1 cellular context compared by ENCODE assay signal in genomic region chr19:12956446-12957388, GRCh38.
TF ChIP-seq lines count a peak whose summit lies in the region.

TSS of gene GADD45GIP1 (minus strand) at chr19:12957223. CDS start at chr19:12957212, 11 bp downstream.

TF ChIP-seq in K562, 482 proteins besides CTCF, POLR2A, EP300 and RAD21 (continued from another document and continues in another):
- TF ChIP-seq HMGXB4 (CRISPR knock-in tag; IDR thresholded peaks at IDR 0.05): no peak; the same call in 1 of the 2 replicates
- peak; percentile 72 for TF ChIP-seq NFE2 (IDR thresholded peaks at IDR 0.05; ENCODE audit: low read depth)
- TF ChIP-seq TCF3 (CRISPR knock-in tag; IDR thresholded peaks at IDR 0.05): peak; percentile 10; the same call in 1 of the 2 replicates
- no peak for TF ChIP-seq SRF (CRISPR knock-in tag; IDR thresholded peaks at IDR 0.05)
- no peak for TF ChIP-seq SRSF3 (IDR thresholded peaks at IDR 0.05; ENCODE audit: insufficient read depth, low read length)
- no peak for TF ChIP-seq RBM14 (IDR thresholded peaks at IDR 0.05; ENCODE audit: borderline replicate concordance, insufficient read depth, low read depth, low read length)
- peak; percentile 92 for TF ChIP-seq TBP (optimal IDR thresholded peaks at IDR 0.05; ENCODE audit: low read depth, low read length)
- no peak for TF ChIP-seq PRMT5 (CRISPR knock-in tag; IDR thresholded peaks at IDR 0.05)
- TF ChIP-seq STAT5B (CRISPR knock-in tag; IDR thresholded peaks at IDR 0.05): no peak
- TF ChIP-seq ZNF707 (CRISPR knock-in tag; conservative IDR thresholded peaks at IDR 0.05): no peak
- TF ChIP-seq ZNF655 (CRISPR knock-in tag; IDR thresholded peaks at IDR 0.05): no peak
- TF ChIP-seq ZNF224 (CRISPR knock-in tag; IDR thresholded peaks at IDR 0.05): no peak
- TF ChIP-seq CBFA2T3 (IDR thresholded peaks at IDR 0.05): no peak
- TF ChIP-seq FOXA3 (CRISPR knock-in tag; conservative IDR thresholded peaks at IDR 0.05 in 1 of 2, IDR thresholded peaks at IDR 0.05 in 1 of 2): no peak
- TF ChIP-seq CEBPZ (IDR thresholded peaks at IDR 0.05; ENCODE audit: borderline replicate concordance, low read depth, low read length): no peak
- peak; percentile 84 for TF ChIP-seq POLR2H (tag; IDR thresholded peaks at IDR 0.05; ENCODE audit: low read depth)
- TF ChIP-seq ZNF79 (CRISPR knock-in tag; IDR thresholded peaks at IDR 0.05; ENCODE audit: low read depth): no peak
- TF ChIP-seq ZNF609 (CRISPR knock-in tag; IDR thresholded peaks at IDR 0.05; ENCODE audit: borderline replicate concordance): no peak
- TF ChIP-seq TARDBP (IDR thresholded peaks at IDR 0.05): 0 out of 2 replicates have a peak, but pooled peaks have one; percentile 44
- no peak for TF ChIP-seq ZC3H11A (IDR thresholded peaks at IDR 0.05; ENCODE audit: low read depth, low read length)
- TF ChIP-seq ZBED1 (IDR thresholded peaks at IDR 0.05): no peak
- TF ChIP-seq SMARCC2 (IDR thresholded peaks at IDR 0.05; ENCODE audit: low read depth): no peak
- TF ChIP-seq HMG20A (CRISPR knock-in tag; conservative IDR thresholded peaks at IDR 0.05): no peak
- TF ChIP-seq E4F1 (CRISPR knock-in tag; IDR thresholded peaks at IDR 0.05; ENCODE audit: borderline replicate concordance): no peak
- TF ChIP-seq ZBTB9 (CRISPR knock-in tag; IDR thresholded peaks at IDR 0.05): no peak
- TF ChIP-seq RB1 (IDR thresholded peaks at IDR 0.05; ENCODE audit: low read depth): peak; percentile 85
- peak; percentile 72 for TF ChIP-seq L3MBTL2 (IDR thresholded peaks at IDR 0.05)
- TF ChIP-seq ZNF282 (CRISPR knock-in tag; IDR thresholded peaks at IDR 0.05): no peak
- no peak for TF ChIP-seq SMC3 (conservative IDR thresholded peaks at IDR 0.05; ENCODE audit: insufficient read depth, low read depth, low read length)
- peak; percentile 59 for TF ChIP-seq THAP12 (CRISPR knock-in tag; IDR thresholded peaks at IDR 0.05)
- TF ChIP-seq CBX1 (IDR thresholded peaks at IDR 0.05; ENCODE audit: low read depth): no peak; the same call in 1 of the 2 replicates
- no peak for TF ChIP-seq MCM7 (IDR thresholded peaks at IDR 0.05)
- no peak for TF ChIP-seq ZNF518B (CRISPR knock-in tag; IDR thresholded peaks at IDR 0.05)
- no peak for TF ChIP-seq BCOR (IDR thresholded peaks at IDR 0.05)
- no peak for TF ChIP-seq E2F1 (CRISPR knock-in tag; IDR thresholded peaks at IDR 0.05)
